In the genomic region with DNA sequence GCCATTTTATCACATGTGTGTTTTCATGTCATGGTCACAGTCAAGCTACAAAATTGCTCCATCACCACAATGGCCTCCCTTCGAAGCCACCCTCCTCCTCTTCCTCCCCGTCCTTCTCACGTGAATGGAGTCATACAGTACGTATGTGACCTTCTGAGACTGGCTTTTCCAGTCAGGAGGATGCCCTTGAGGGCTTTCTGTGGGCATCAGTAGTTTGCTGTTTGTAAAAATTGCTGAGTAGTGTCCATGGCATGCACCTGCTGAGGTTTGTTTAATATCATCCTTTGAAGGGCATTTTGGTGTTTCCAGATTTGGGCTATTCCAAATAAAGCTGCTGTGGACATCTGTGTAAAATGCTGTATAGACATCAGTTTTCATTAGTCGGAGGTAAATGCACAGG, we compare ENCODE assay signal across 25 cellular contexts.
"Had no signal": no experiment of that assay in that cellular context is flagged by ENCODE, and none has a peak within 500 bp of the region (broad histone marks: within the 10 kb centered on the region; RNA-seq: fewer than 3 reads in every experiment).

No MANE protein-coding gene starts in this region.

- H3K9ac ChIP-seq: parathyroid adenoma had no signal

- H3K27me3 ChIP-seq: right atrium auricular region, right lobe of liver, upper lobe of left lung, vagina had no signal

- H2AFZ ChIP-seq: parathyroid adenoma had no signal

- H3K4me1 ChIP-seq: lower lobe of right lung, parathyroid adenoma, psoas muscle, vagina had no signal

- H3K27ac ChIP-seq: left lung, lower lobe of right lung, parathyroid adenoma, psoas muscle, right atrium auricular region, right lobe of liver, tibial nerve, upper lobe of left lung, vagina had no signal

- DNase-seq: kidney glomerular epithelial cell; left cardiac atrium; left lung; lower lobe of right lung; mammary epithelial cell; mesenchymal stem cell; naive thymus-derived CD8-positive, alpha-beta T cell; nucleus accumbens; psoas muscle; right lobe of liver; stimulated activated CD4-positive, alpha-beta T cell treated with anti-CD3 and anti-CD28 coated beads, Interleukin-1b, Interleukin-23, amount 100 ng/mL, for 48 hours; stimulated activated CD4-positive, alpha-beta T cell treated with anti-CD3 and anti-CD28 coated beads, Interleukin-2, amount 100 ng/mL, for 48 hours; stimulated activated CD4-positive, alpha-beta T cell treated with anti-CD3 and anti-CD28 coated beads, Interleukin-4, amount 100 ng/mL, for 4 hours; stimulated activated CD8-positive, alpha-beta memory T cell treated with anti-CD3 and anti-CD28 coated beads, Interleukin-4, amount 100 ng/mL, for 48 hours; stimulated activated naive CD4-positive, alpha-beta T cell treated with Interleukin-2 at 50 U/mL for 16 hours; stimulated activated naive CD8-positive, alpha-beta T cell treated with anti-CD3 and anti-CD28 coated beads, Interleukin-15, amount 100 ng/mL, for 72 hours; substantia nigra; upper lobe of left lung had no signal

- H3K4me2 ChIP-seq: smooth muscle cell had no signal

- H3K9me3 ChIP-seq: left lung, lower lobe of right lung, psoas muscle, right atrium auricular region, right lobe of liver, tibial nerve, upper lobe of left lung, vagina had no signal

- FAIRE-seq: keratinocyte had no signal

- H3K79me2 ChIP-seq: parathyroid adenoma had no signal

- H3K4me3 ChIP-seq: left lung, lower lobe of right lung, psoas muscle, right atrium auricular region, right lobe of liver, smooth muscle cell, tibial nerve, upper lobe of left lung, vagina had no signal

- H3K36me3 ChIP-seq: left lung, lower lobe of right lung, right atrium auricular region, right lobe of liver, tibial nerve, upper lobe of left lung, vagina had no signal

- ATAC-seq: left cardiac atrium; left lung; lower lobe of right lung; naive thymus-derived CD8-positive, alpha-beta T cell; psoas muscle; right lobe of liver; stimulated activated memory B cell treated with anti-CD40 and anti-IgM and Interleukin-4, amounts not matched to agents 10 μg/mL and 1 μg/mL and 100 μg/mL, for 72 hours; stimulated activated naive CD8-positive, alpha-beta T cell treated with anti-CD3 and anti-CD28 coated beads, Interleukin-15, amount 100 ng/mL, for 72 hours had no signal
